ENCODE assay signal across 8 cellular contexts in the genomic region with DNA sequence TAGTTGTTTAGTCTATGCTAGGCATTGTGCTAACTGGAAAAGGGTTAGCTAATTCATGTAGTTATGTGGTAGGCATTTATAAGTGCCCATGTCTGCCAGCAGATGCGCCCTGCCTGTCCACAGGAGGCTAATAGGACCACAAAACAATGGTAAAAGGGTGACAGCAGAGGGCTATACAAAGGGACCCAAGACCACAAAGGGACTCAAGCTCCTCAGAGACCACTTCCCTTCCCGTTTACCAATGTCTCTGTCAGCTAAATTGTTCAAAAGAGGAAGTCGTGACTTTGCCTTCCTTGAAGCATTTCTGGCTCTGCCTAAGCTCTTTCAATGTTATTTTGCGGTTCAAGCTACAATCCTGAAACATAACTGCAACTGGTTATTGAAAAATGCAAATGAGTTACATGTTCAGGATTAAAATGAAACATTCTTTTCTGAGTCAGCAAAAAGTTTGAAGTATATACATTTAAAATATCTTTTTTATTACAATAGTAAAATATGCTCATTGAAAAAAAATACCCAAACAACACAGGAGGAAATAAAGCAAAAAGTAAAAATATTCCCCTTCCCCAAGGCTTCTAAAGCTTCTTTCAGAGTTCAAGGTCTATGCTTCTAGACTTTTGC.
DNase-seq lines count a peak whose midpoint lies in the region; ATAC-seq lines count a peak whose summit lies in the region.
"Had no signal": no experiment of that assay in that cellular context is flagged by ENCODE, and none has a peak within 500 bp of the region (broad histone marks: within the 10 kb centered on the region; RNA-seq: fewer than 3 reads in every experiment).

No MANE protein-coding gene starts in this region.

- no peaks in the 10 kb centered on the region for H3K36me3 ChIP-seq in naive thymus-derived CD4-positive, alpha-beta T cell (ENCODE audit: control insufficient read depth in 2 of 3, insufficient read depth in 3 of 3, low read length in 3 of 3)

- POLR2A ChIA-PET in naive thymus-derived CD4-positive, alpha-beta T cell (lab: Charles Lee), result no interaction called here

- H3K36me3 Mint-ChIP-seq in naive thymus-derived CD4-positive, alpha-beta T cell, result no peaks in the 10 kb centered on the region

- ATAC-seq in GM19395 (IDR thresholded peaks at IDR 0.05; ENCODE audit: unreplicated experiment) (peak; percentile 92), HG02973 (IDR thresholded peaks at IDR 0.05; ENCODE audit: unreplicated experiment) (peak; percentile 67), HG03378 (IDR thresholded peaks at IDR 0.05; ENCODE audit: unreplicated experiment) (no peak)
- ATAC-seq in naive thymus-derived CD4-positive, alpha-beta T cell, result peak; percentile 60

- H3K27ac ChIP-seq in naive thymus-derived CD4-positive, alpha-beta T cell (ENCODE audit: low read depth, low read length), result no peak overlapping the region

- peaks cover 0 to 11% (median 10%) of the 10 kb centered on the region in 5 donors for H3K27me3 Mint-ChIP-seq in naive thymus-derived CD4-positive, alpha-beta T cell

- H3K4me3 ChIP-seq in naive thymus-derived CD4-positive, alpha-beta T cell (ENCODE audit: low read length), result no peak overlapping the region

- peak overlapping the region in 1 of 10 donors; percentile 35 for H3K4me3 Mint-ChIP-seq in naive thymus-derived CD4-positive, alpha-beta T cell

- DNase-seq in RPMI8226 (peak; percentile 81), NCI-H187 treated with DMSO at 0.1 percent for 48 hours (lab: John Stamatoyannopoulos, UW) (no peak)
- no peak for DNase-seq in naive thymus-derived CD4-positive, alpha-beta T cell
- no peak for DNase-seq in stimulated activated CD8-positive, alpha-beta memory T cell treated with anti-CD3 and anti-CD28 coated beads, Interleukin-4, amount 100 ng/mL, for 48 hours
- DNase-seq: stimulated activated CD4-positive, alpha-beta T cell treated with anti-CD3 and anti-CD28 coated beads, Interleukin-4, amount 100 ng/mL, for 4 hours had no signal

- CTCF ChIA-PET in naive thymus-derived CD4-positive, alpha-beta T cell (lab: Charles Lee), result no interaction called here

- H3K4me1 ChIP-seq in naive thymus-derived CD4-positive, alpha-beta T cell (ENCODE audit: control insufficient read depth in 2 of 2, insufficient read depth in 2 of 2, low read length in 2 of 2), result no peaks in the 10 kb centered on the region

- intact Hi-C loops in naive thymus-derived CD4-positive, alpha-beta T cell (cut with micrococcal nuclease), result no loop called here

- no peaks in the 10 kb centered on the region for H3K27me3 ChIP-seq in naive thymus-derived CD4-positive, alpha-beta T cell (ENCODE audit: control insufficient read depth in 2 of 2, insufficient read depth in 2 of 2, low read length in 2 of 2)

- peaks cover 0 to 3% (median 0%) of the 10 kb centered on the region in 11 donors for H3K9me3 Mint-ChIP-seq in naive thymus-derived CD4-positive, alpha-beta T cell

- H3K4me1 Mint-ChIP-seq in naive thymus-derived CD4-positive, alpha-beta T cell, result peaks cover 0 to 17% (median 2%) of the 10 kb centered on the region in 7 donors

- H3K27ac Mint-ChIP-seq in naive thymus-derived CD4-positive, alpha-beta T cell, result no peak overlapping the region

- no peaks in the 10 kb centered on the region for H3K9me3 ChIP-seq in naive thymus-derived CD4-positive, alpha-beta T cell (ENCODE audit: control insufficient read depth in 2 of 3, low read length in 3 of 3)
